In genomic region chr9:132356276-132356924, GRCh38 we compare ENCODE assay signal across 1 cellular context.
TF ChIP-seq lines count a peak whose summit lies in the region.

No MANE protein-coding gene starts in this region.

TF ChIP-seq in HepG2, 621 proteins besides CTCF, POLR2A, EP300 and RAD21:
- TF ChIP-seq ATF7 (IDR thresholded peaks at IDR 0.05) (no peak), ATF7 (CRISPR knock-in tag; IDR thresholded peaks at IDR 0.05) (no peak), ZNF24 (IDR thresholded peaks at IDR 0.05) (no peak), ZFY (CRISPR knock-in tag; IDR thresholded peaks at IDR 0.05) (no peak), ZNF784 (CRISPR knock-in tag; IDR thresholded peaks at IDR 0.05; ENCODE audit: borderline replicate concordance) (no peak), ZNF605 (CRISPR knock-in tag; IDR thresholded peaks at IDR 0.05) (no peak), ZBTB34 (CRISPR knock-in tag; IDR thresholded peaks at IDR 0.05) (no peak), HNRNPK (IDR thresholded peaks at IDR 0.05; ENCODE audit: low read depth, low read length, poor library complexity, severe bottlenecking) (no peak), MAF1 (CRISPR knock-in tag; IDR thresholded peaks at IDR 0.05; ENCODE audit: borderline replicate concordance) (no peak), GATA4 (IDR thresholded peaks at IDR 0.05; ENCODE audit: borderline replicate concordance, low read depth) (no peak), ZNF720 (CRISPR knock-in tag; IDR thresholded peaks at IDR 0.05) (no peak), TGIF2 (CRISPR knock-in tag; IDR thresholded peaks at IDR 0.05) (no peak), MNT (IDR thresholded peaks at IDR 0.05) (no peak), ZNF224 (CRISPR knock-in tag; IDR thresholded peaks at IDR 0.05) (no peak), ZNF749 (CRISPR knock-in tag; IDR thresholded peaks at IDR 0.05; ENCODE audit: borderline replicate concordance) (no peak), MYPOP (CRISPR knock-in tag; IDR thresholded peaks at IDR 0.05) (no peak), SAFB2 (CRISPR knock-in tag; IDR thresholded peaks at IDR 0.05; ENCODE audit: borderline replicate concordance, low read depth) (no peak), ZNF704 (CRISPR knock-in tag; IDR thresholded peaks at IDR 0.05; ENCODE audit: borderline replicate concordance) (no peak), ARID3A (IDR thresholded peaks at IDR 0.05; ENCODE audit: low read depth, low read length) (no peak), JUNB (CRISPR knock-in tag; IDR thresholded peaks at IDR 0.05; ENCODE audit: borderline replicate concordance) (no peak), CERS6 (CRISPR knock-in tag; IDR thresholded peaks at IDR 0.05) (no peak)
